20 cellular contexts compared by ENCODE assay signal in the genomic region with DNA sequence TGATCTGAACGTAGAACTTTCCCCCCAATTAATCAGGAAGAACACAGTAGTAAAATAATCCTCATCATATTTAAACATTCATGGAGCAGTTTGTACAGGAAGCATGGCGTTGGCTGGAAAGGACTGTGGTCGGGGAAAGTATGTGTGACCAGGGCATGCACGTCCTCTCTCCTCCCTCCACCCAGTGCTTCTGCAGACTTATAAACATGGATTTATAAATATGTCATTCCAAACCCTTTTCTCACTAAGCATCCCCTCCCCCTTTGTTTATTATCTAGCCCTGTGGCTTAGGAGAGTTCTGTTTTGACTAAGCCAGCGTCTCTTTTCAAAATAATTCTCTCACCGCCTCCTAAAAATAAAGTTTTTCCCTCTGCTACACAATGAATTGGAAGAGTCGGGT.
DNase-seq lines count a peak whose midpoint lies in the region; ATAC-seq and TF ChIP-seq lines count a peak whose summit lies in the region.
"Had no signal": no experiment of that assay in that cellular context is flagged by ENCODE, and none has a peak within 500 bp of the region (broad histone marks: within the 10 kb centered on the region; RNA-seq: fewer than 3 reads in every experiment).

No MANE protein-coding gene starts in this region.

- peaks cover 8% of the 10 kb centered on the region for H3K27me3 Mint-ChIP-seq in activated naive CD4-positive, alpha-beta T cell treated with anti-CD3 and anti-CD28 coated beads, Interleukin-2, amount 10 ng/mL, durations not matched to agents 7 days and 5 days

- TF ChIP-seq CTCF in astrocyte of the spinal cord (IDR thresholded peaks at IDR 0.05; ENCODE audit: low read depth, low read length) (no peak), left lung (IDR thresholded peaks at IDR 0.05) (no peak)

- H3K9me3 ChIP-seq in left lung = no peaks in the 10 kb centered on the region

- ATAC-seq in left lung (peak; percentile 64), HG03521 (IDR thresholded peaks at IDR 0.05; ENCODE audit: unreplicated experiment) (no peak)
- ATAC-seq: HepG2, T-cell, WTC11 had no signal

- H3K4me3 ChIP-seq in astrocyte of the spinal cord (ENCODE audit: low read depth, low read length) = no peak overlapping the region
- H3K4me3 ChIP-seq in left lung = no peak overlapping the region
- H3K4me3 ChIP-seq in urinary bladder (ENCODE audit: low read depth, low read length) = no peak overlapping the region
- H3K4me3 ChIP-seq: cardiac muscle cell had no signal

- H3K9me3 Mint-ChIP-seq in activated naive CD4-positive, alpha-beta T cell treated with anti-CD3 and anti-CD28 coated beads, Interleukin-2, amount 10 ng/mL, durations not matched to agents 7 days and 5 days = no peaks in the 10 kb centered on the region
- H3K9me3 Mint-ChIP-seq: CD4-positive, alpha-beta memory T cell; endodermal cell; stimulated activated naive CD8-positive, alpha-beta T cell treated with anti-CD3 and anti-CD28 coated beads, Interleukin-15, Interleukin-2, amounts not matched to agents 100 ng/mL and 50 ng/mL, for 24 hours; T-cell; WTC11 had no signal

- peaks cover 0 to 5% of the 10 kb centered on the region in 2 donors for H3K4me1 ChIP-seq in left lung
- no peaks in the 10 kb centered on the region for H3K4me1 ChIP-seq in urinary bladder (ENCODE audit: insufficient read depth)

- in situ Hi-C loops in astrocyte of the spinal cord (cut with HindIII; ENCODE audit: low sequenced_read_pairs) = no loop called here

- DNase-seq in H4 (ENCODE audit: low spot score) = peak; percentile 88
- DNase-seq in astrocyte of the spinal cord (ENCODE audit: low read depth, low spot score) = peak; percentile 64
- DNase-seq in left lung = no peak
- DNase-seq in DMS79 treated with DMSO at 0.1 percent for 48 hours (lab: John Stamatoyannopoulos, UW) = no peak
- no peak for DNase-seq in activated naive CD4-positive, alpha-beta T cell treated with anti-CD3 and anti-CD28 coated beads, Interleukin-2, amount 10 ng/mL, durations not matched to agents 7 days and 5 days
- no peak for DNase-seq in effector CD4-positive, alpha-beta T cell
- DNase-seq: activated gamma-delta T cell treated with Interleukin-2 at 50 U/mL for 16 hours; CD4-positive, alpha-beta memory T cell; endodermal cell; NCI-H82; RPMI8226; stimulated activated CD4-positive, alpha-beta T cell treated with anti-CD3 and anti-CD28 coated beads, Interleukin-12 subunit alpha, Interleukin-12 subunit beta, amount 100 ng/mL, for 4 hours; T-cell had no signal

- no peaks in the 10 kb centered on the region for H3K27me3 ChIP-seq in left lung
- H3K27me3 ChIP-seq: cardiac muscle cell had no signal

- 24% methylated on average over 7 of the region's 7 CpGs for WGBS in urinary bladder

- no peak overlapping the region for H3K27ac Mint-ChIP-seq in activated naive CD4-positive, alpha-beta T cell treated with anti-CD3 and anti-CD28 coated beads, Interleukin-2, amount 10 ng/mL, durations not matched to agents 7 days and 5 days
- H3K27ac Mint-ChIP-seq: CD4-positive, alpha-beta memory T cell; endodermal cell; stimulated activated naive CD8-positive, alpha-beta T cell treated with anti-CD3 and anti-CD28 coated beads, Interleukin-15, Interleukin-2, amounts not matched to agents 100 ng/mL and 50 ng/mL, for 24 hours; T-cell; WTC11 had no signal

- CTCF ChIA-PET in activated naive CD4-positive, alpha-beta T cell treated with anti-CD3 and anti-CD28 coated beads, Interleukin-2, amount 10 ng/mL, durations not matched to agents 7 days and 5 days (lab: Charles Lee) = no interaction called here

- H3K4me3 Mint-ChIP-seq in activated naive CD4-positive, alpha-beta T cell treated with anti-CD3 and anti-CD28 coated beads, Interleukin-2, amount 10 ng/mL, durations not matched to agents 7 days and 5 days = no peak overlapping the region
- H3K4me3 Mint-ChIP-seq: CD4-positive, alpha-beta memory T cell; endodermal cell; stimulated activated naive CD8-positive, alpha-beta T cell treated with anti-CD3 and anti-CD28 coated beads, Interleukin-15, Interleukin-2, amounts not matched to agents 100 ng/mL and 50 ng/mL, for 24 hours; T-cell; WTC11 had no signal

- no peaks in the 10 kb centered on the region for H3K36me3 Mint-ChIP-seq in activated naive CD4-positive, alpha-beta T cell treated with anti-CD3 and anti-CD28 coated beads, Interleukin-2, amount 10 ng/mL, durations not matched to agents 7 days and 5 days
- H3K36me3 Mint-ChIP-seq: CD4-positive, alpha-beta memory T cell; T-cell; WTC11 had no signal

- intact Hi-C loops in left lung (cut with DNase I) = no loop called here

- H3K4me1 Mint-ChIP-seq in activated naive CD4-positive, alpha-beta T cell treated with anti-CD3 and anti-CD28 coated beads, Interleukin-2, amount 10 ng/mL, durations not matched to agents 7 days and 5 days = no peaks in the 10 kb centered on the region
- H3K4me1 Mint-ChIP-seq: CD4-positive, alpha-beta memory T cell; T-cell; WTC11 had no signal

- H3K27ac ChIP-seq in left lung = no peak overlapping the region
- peak overlapping the region; percentile 6 for H3K27ac ChIP-seq in urinary bladder (ENCODE audit: low read depth)
- H3K27ac ChIP-seq: cardiac muscle cell, parathyroid adenoma had no signal

- H3K36me3 ChIP-seq in left lung (no peaks in the 10 kb centered on the region), urinary bladder (ENCODE audit: insufficient read depth) (no peaks in the 10 kb centered on the region)
- H3K36me3 ChIP-seq: cardiac muscle cell had no signal

Comparison
In these comparisons a context has a peak if more than half of its experiments do, and no peak if none do; other contexts are left out.
1. DNase-seq: peak in H4 (single experiment) and astrocyte of the spinal cord (single experiment); none in left lung (0 of 2), DMS79 treated with DMSO at 0.1 percent for 48 hours (single experiment), activated naive CD4-positive, alpha-beta T cell treated with anti-CD3 and anti-CD28 coated beads, Interleukin-2, amount 10 ng/mL, durations not matched to agents 7 days and 5 days (single experiment) and effector CD4-positive, alpha-beta T cell (single experiment).